ENCODE assay signal across 21 cellular contexts in genomic region chr10:124120410-124121061, GRCh38. TPM values are rescaled to one million over a fixed set of nuclear protein-coding genes. Genes with fewer than 3 reads are reported as not detected.
DNase-seq lines count a peak whose midpoint lies in the region; ATAC-seq and TF ChIP-seq lines count a peak whose summit lies in the region.
"Had no signal": no experiment of that assay in that cellular context is flagged by ENCODE, and none has a peak within 500 bp of the region (broad histone marks: within the 10 kb centered on the region; RNA-seq: fewer than 3 reads in every experiment).

No MANE protein-coding gene starts in this region.

- no peak overlapping the region for H3K4me3 ChIP-seq in left ventricle myocardium inferior
- no peak overlapping the region for H3K4me3 ChIP-seq in heart left ventricle
- no peak overlapping the region for H3K4me3 ChIP-seq in DND-41 (ENCODE audit: low read depth in 1 of 2, low read length in 2 of 2)
- peak overlapping the region; percentile 12 for H3K4me3 ChIP-seq in OCI-LY7 (ENCODE audit: low read depth, low read length, poor library complexity, severe bottlenecking)
- peak overlapping the region; percentile 55 for H3K4me3 ChIP-seq in trophoblast cell (ENCODE audit: low read depth, low read length)
- H3K4me3 ChIP-seq: GM23338 had no signal

- WGBS in heart left ventricle, 4 donors: 73 to 89% (median 79%) methylated on average over 4 of the region's 4 CpGs
- 92% methylated on average over 4 of the region's 4 CpGs for WGBS in trophoblast cell (ENCODE audit: extremely low coverage, insufficient coverage, insufficient read length)

- H3K4me1 Mint-ChIP-seq in stimulated activated naive B cell treated with anti-CD40 and anti-IgM and Interleukin-4, amounts not matched to agents 10 μg/mL and 1 μg/mL and 100 μg/mL, for 72 hours: peaks cover 25 to 36% of the 10 kb centered on the region in 2 donors

- H3K27ac ChIP-seq in left ventricle myocardium inferior (replicated peaks) (peak overlapping the region; percentile 80), heart left ventricle (no peak overlapping the region), DND-41 (ENCODE audit: low read length) (peak overlapping the region; percentile 54), OCI-LY7 (ENCODE audit: low read depth, low read length, poor library complexity, severe bottlenecking) (peak overlapping the region; percentile 55), trophoblast cell (ENCODE audit: low read depth, low read length) (no peak overlapping the region)

- H3K79me2 ChIP-seq in DND-41 (ENCODE audit: insufficient read depth, low read length) (no peaks in the 10 kb centered on the region), OCI-LY7 (ENCODE audit: insufficient read depth, low read depth, low read length) (no peaks in the 10 kb centered on the region), trophoblast cell (ENCODE audit: control insufficient read depth, insufficient read depth, low read length, poor library complexity) (no peaks in the 10 kb centered on the region)

- no peak overlapping the region for H3K14ac ChIP-seq in trophoblast cell (ENCODE audit: low read length)

- H3K27me3 ChIP-seq in left ventricle myocardium inferior (ENCODE audit: low read depth): no peaks in the 10 kb centered on the region
- H3K27me3 ChIP-seq in heart left ventricle: no peaks in the 10 kb centered on the region
- no peaks in the 10 kb centered on the region for H3K27me3 ChIP-seq in DND-41 (ENCODE audit: insufficient read depth, low read length, poor library complexity)
- no peaks in the 10 kb centered on the region for H3K27me3 ChIP-seq in trophoblast cell (ENCODE audit: insufficient read depth, low read length)

- H3K9me2 ChIP-seq in OCI-LY7 (ENCODE audit: insufficient read depth, low read length): no peaks in the 10 kb centered on the region

- H3K18ac ChIP-seq in trophoblast cell (ENCODE audit: low read length): no peak overlapping the region

- intact Hi-C loops in left ventricle myocardium inferior (cut with micrococcal nuclease) (no loop called here), heart left ventricle (cut with DNase I) (no loop called here), OCI-LY7 (cut with micrococcal nuclease; ENCODE audit: unreplicated experiment) (no loop called here)

- TF ChIP-seq CTCF in left ventricle myocardium inferior (IDR thresholded peaks at IDR 0.05; ENCODE audit: borderline replicate concordance) (no peak), heart left ventricle (IDR thresholded peaks at IDR 0.05) (no peak), DND-41 (IDR thresholded peaks at IDR 0.05; ENCODE audit: borderline replicate concordance, extremely low read depth, low read length, poor library complexity, severe bottlenecking) (no peak), OCI-LY7 (conservative IDR thresholded peaks at IDR 0.05; ENCODE audit: low read length) (no peak)

- BruUV-seq in OCI-LY7 (replicated peaks; lab: Mats Ljungman, UMichigan): no TSS peak

- no peak overlapping the region for H4K12ac ChIP-seq in trophoblast cell (ENCODE audit: low read depth, low read length)

- no peak overlapping the region for H2AK5ac ChIP-seq in trophoblast cell (ENCODE audit: low read length)

- ATAC-seq in heart left ventricle: no peak
- ATAC-seq in DND-41 (ENCODE audit: insufficient read depth, low read depth): peak; percentile 19; the same call in 1 of the 3 replicates
- no peak for ATAC-seq in stimulated activated naive B cell treated with anti-CD40 and anti-IgM and Interleukin-4, amounts not matched to agents 10 μg/mL and 1 μg/mL and 100 μg/mL, for 72 hours (replicated peaks)
- no peak for ATAC-seq in GM18870 (IDR thresholded peaks at IDR 0.05; ENCODE audit: unreplicated experiment)
- ATAC-seq: GM23338, PC-3 had no signal

- no peaks in the 10 kb centered on the region for H4K20me1 ChIP-seq in DND-41 (ENCODE audit: insufficient read depth, low read length)
- H4K20me1 ChIP-seq in OCI-LY7 (ENCODE audit: insufficient read depth, low read length): no peaks in the 10 kb centered on the region

- CTCF ChIA-PET in OCI-LY7 (lab: Charles Lee; ENCODE audit: unreplicated experiment): no interaction called here
- CTCF ChIA-PET in HEK293T (lab: Yijun Ruan, JAX): no interaction called here

- DNase-seq in left ventricle myocardium inferior (no peak), heart left ventricle (no peak), DND-41 (no peak), OCI-LY7 (ENCODE audit: low spot score) (no peak), trophoblast cell (no peak), HEK293T (ENCODE audit: extremely low spot score) (no peak)
- DNase-seq in stimulated activated naive B cell treated with anti-CD40 and anti-IgM and Interleukin-4, amounts not matched to agents 10 μg/mL and 1 μg/mL and 100 μg/mL, for 72 hours: no peak
- DNase-seq: DMS79, HCEC 1CT, Karpas-422, MV-4-11, NCI-H1694 treated with DMSO at 0.1 percent for 48 hours, NCI-H2081 treated with DMSO at 0.1 percent for 48 hours, NCI-H446, NCI-H526 treated with DMSO at 0.1 percent for 48 hours, PC-3 had no signal

- POLR2A ChIA-PET in OCI-LY7 (lab: Charles Lee) (no interaction called here), HEK293T (lab: Yijun Ruan, JAX) (no interaction called here)

- H3K9me3 ChIP-seq in left ventricle myocardium inferior (replicated peaks): no peaks in the 10 kb centered on the region
- no peaks in the 10 kb centered on the region for H3K9me3 ChIP-seq in heart left ventricle
- no peaks in the 10 kb centered on the region for H3K9me3 ChIP-seq in DND-41 (ENCODE audit: insufficient read depth, low read length, severe bottlenecking)
- H3K9me3 ChIP-seq in OCI-LY7 (ENCODE audit: low read length): no peaks in the 10 kb centered on the region
- peaks cover 1% of the 10 kb centered on the region for H3K9me3 ChIP-seq in trophoblast cell (ENCODE audit: insufficient read depth, low read depth, low read length)

- H2BK12ac ChIP-seq in trophoblast cell (ENCODE audit: low read length): no peak overlapping the region

- peak overlapping the region; percentile 28 for H3K23ac ChIP-seq in trophoblast cell (ENCODE audit: low read length)

- no peak overlapping the region for H2AFZ ChIP-seq in DND-41 (ENCODE audit: low read depth, low read length)
- H2AFZ ChIP-seq in OCI-LY7 (ENCODE audit: low read length): peak overlapping the region; percentile 91
- no peak overlapping the region for H2AFZ ChIP-seq in trophoblast cell (ENCODE audit: insufficient read depth, low read length, poor library complexity)
- H2AFZ ChIP-seq: GM23338 had no signal

- H3K36me3 Mint-ChIP-seq in stimulated activated naive B cell treated with anti-CD40 and anti-IgM and Interleukin-4, amounts not matched to agents 10 μg/mL and 1 μg/mL and 100 μg/mL, for 72 hours: no peaks in the 10 kb centered on the region
- H3K36me3 Mint-ChIP-seq: CD14-positive monocyte, IgD-negative memory B cell had no signal

- H2BK120ac ChIP-seq in trophoblast cell (ENCODE audit: insufficient read depth, low read length, poor library complexity): no peak overlapping the region

- no peak for TF ChIP-seq POLR2A in heart left ventricle (IDR thresholded peaks at IDR 0.05)

- no peak overlapping the region for H3K4me2 ChIP-seq in DND-41 (ENCODE audit: insufficient read depth, low read length)
- H3K4me2 ChIP-seq in OCI-LY7 (ENCODE audit: low read length): peak overlapping the region; percentile 47
- no peak overlapping the region for H3K4me2 ChIP-seq in trophoblast cell (ENCODE audit: low read length)
- H3K4me2 ChIP-seq: GM23338 had no signal

- H3K9me3 Mint-ChIP-seq in stimulated activated naive B cell treated with anti-CD40 and anti-IgM and Interleukin-4, amounts not matched to agents 10 μg/mL and 1 μg/mL and 100 μg/mL, for 72 hours: no peaks in the 10 kb centered on the region
- H3K9me3 Mint-ChIP-seq: CD14-positive monocyte, GM23338, IgD-negative memory B cell had no signal

- no peaks in the 10 kb centered on the region for H3K79me1 ChIP-seq in trophoblast cell (ENCODE audit: low read length)

- H3K4me3 Mint-ChIP-seq in stimulated activated naive B cell treated with anti-CD40 and anti-IgM and Interleukin-4, amounts not matched to agents 10 μg/mL and 1 μg/mL and 100 μg/mL, for 72 hours: no peak overlapping the region
- H3K4me3 Mint-ChIP-seq: CD14-positive monocyte, GM23338, IgD-negative memory B cell had no signal

- no peak overlapping the region for H2BK5ac ChIP-seq in trophoblast cell (ENCODE audit: low read depth, low read length, poor library complexity)

- H3K4me1 ChIP-seq in left ventricle myocardium inferior: peaks cover 43% of the 10 kb centered on the region
- H3K4me1 ChIP-seq in heart left ventricle: peaks cover 5 to 36% (median 19%) of the 10 kb centered on the region in 12 donors
- peaks cover 40% of the 10 kb centered on the region for H3K4me1 ChIP-seq in DND-41 (ENCODE audit: insufficient read depth, low read length)
- H3K4me1 ChIP-seq in OCI-LY7 (ENCODE audit: insufficient read depth, low read length, poor library complexity, severe bottlenecking): peaks cover 71% of the 10 kb centered on the region
- no peaks in the 10 kb centered on the region for H3K4me1 ChIP-seq in trophoblast cell (ENCODE audit: control insufficient read depth in 1 of 2, insufficient read depth in 2 of 2, low read length in 2 of 2)

- no peak overlapping the region for H4K8ac ChIP-seq in trophoblast cell (ENCODE audit: low read depth, low read length)

- no peak overlapping the region for H4K91ac ChIP-seq in trophoblast cell (ENCODE audit: low read depth, low read length)

- H3K36me3 ChIP-seq in left ventricle myocardium inferior (no peaks in the 10 kb centered on the region), heart left ventricle (no peaks in the 10 kb centered on the region), DND-41 (ENCODE audit: insufficient read depth, low read length) (no peaks in the 10 kb centered on the region), OCI-LY7 (ENCODE audit: insufficient read depth, low read length) (no peaks in the 10 kb centered on the region), trophoblast cell (ENCODE audit: control insufficient read depth in 1 of 2, insufficient read depth in 2 of 2, low read length in 2 of 2) (no peaks in the 10 kb centered on the region)

- no peaks in the 10 kb centered on the region for H3K27me3 Mint-ChIP-seq in stimulated activated naive B cell treated with anti-CD40 and anti-IgM and Interleukin-4, amounts not matched to agents 10 μg/mL and 1 μg/mL and 100 μg/mL, for 72 hours
- H3K27me3 Mint-ChIP-seq: IgD-negative memory B cell had no signal

- no peak overlapping the region for H3K27ac Mint-ChIP-seq in stimulated activated naive B cell treated with anti-CD40 and anti-IgM and Interleukin-4, amounts not matched to agents 10 μg/mL and 1 μg/mL and 100 μg/mL, for 72 hours
- H3K27ac Mint-ChIP-seq: CD14-positive monocyte, GM23338, IgD-negative memory B cell had no signal

- H3K9ac ChIP-seq in DND-41 (ENCODE audit: low read depth, low read length) (no peak overlapping the region), trophoblast cell (ENCODE audit: low read length) (no peak overlapping the region)

- H3K4ac ChIP-seq in trophoblast cell (ENCODE audit: low read depth, low read length): no peak overlapping the region

TF ChIP-seq in HEK293T, 16 proteins besides CTCF, POLR2A, EP300 and RAD21 (continues in another document):
- TF ChIP-seq SP1 (IDR thresholded peaks at IDR 0.05) (no peak), BHLHE40 (IDR thresholded peaks at IDR 0.05; ENCODE audit: borderline replicate concordance) (no peak)

RNA-seq across cellular contexts. Expression of gene CHST15, which starts 27.1 kb away (rescaled TPM):
- total RNA-seq in left ventricle myocardium inferior: 4.5 TPM
- 10 to 100 TPM in 2 of 9 donors, 1 to 10 TPM in 7; 3.4 to 27.1 (median 4.2) TPM for total RNA-seq in heart left ventricle
- 1 to 10 TPM in 1 of 2 donors, under 1 TPM in 1; 0.88 to 3.1 TPM for polyA plus RNA-seq in heart left ventricle
- 19.9 and 26.4 TPM in 2 replicates for total RNA-seq in OCI-LY7 (2014; rRNA removed; shearing (Covaris generic))
- total RNA-seq in OCI-LY7 (2022): 14.7 and 19.2 TPM in 2 replicates
- polyA plus RNA-seq in trophoblast cell (2013): 2.6 TPM in 2 replicates
- total RNA-seq: SK-MEL-5 had no signal

Comparison
In these comparisons a context has a peak if more than half of its experiments do, and no peak if none do; other contexts are left out.
1. H3K27ac ChIP-seq: peak in left ventricle myocardium inferior (single experiment), DND-41 (single experiment) and OCI-LY7 (single experiment); none in heart left ventricle (0 of 12) and trophoblast cell (single experiment).
2. H3K4me3 ChIP-seq: peak in OCI-LY7 (single experiment) and trophoblast cell (single experiment); none in left ventricle myocardium inferior (single experiment), heart left ventricle (0 of 12) and DND-41 (0 of 2).